25 cellular contexts compared by ENCODE assay signal in the genomic region with DNA sequence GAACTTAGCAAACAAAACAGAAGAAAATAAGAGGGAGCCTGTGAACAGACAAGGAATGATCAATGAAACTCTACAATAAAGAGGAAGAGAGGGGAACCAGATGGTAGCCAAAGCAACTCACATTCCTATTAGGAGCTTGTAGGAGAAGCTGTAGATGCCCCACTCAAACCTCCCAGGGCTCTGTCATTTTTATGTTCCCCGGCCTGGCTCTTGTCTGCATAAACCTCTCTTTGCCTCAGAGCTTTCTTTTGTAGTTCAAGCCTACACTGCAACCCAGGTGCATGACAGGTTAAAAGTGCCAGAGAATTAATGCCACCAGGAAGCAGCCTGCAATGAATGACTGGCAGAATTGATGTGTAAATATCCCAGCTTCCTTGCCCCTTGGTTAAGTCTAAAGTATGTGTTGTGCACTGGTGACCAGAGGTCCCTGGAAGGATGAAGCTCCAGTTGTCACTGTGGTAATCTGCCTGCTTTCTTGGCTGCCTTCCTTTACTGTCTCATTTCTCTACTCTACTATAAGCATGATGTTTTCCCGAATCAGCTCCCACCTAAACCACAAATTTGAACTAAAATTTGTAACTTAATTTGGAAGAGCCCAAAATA. TPM values are rescaled to one million over a fixed set of nuclear protein-coding genes. Genes with fewer than 3 reads are reported as not detected.
DNase-seq lines count a peak whose midpoint lies in the region; ATAC-seq, FAIRE-seq and TF ChIP-seq lines count a peak whose summit lies in the region.
"Had no signal": no experiment of that assay in that cellular context is flagged by ENCODE, and none has a peak within 500 bp of the region (broad histone marks: within the 10 kb centered on the region; RNA-seq: fewer than 3 reads in every experiment).

No MANE protein-coding gene starts in this region.

- ATAC-seq in psoas muscle, result peak; percentile 88 to 92 (median 90)
- ATAC-seq: activated CD4-positive, alpha-beta T cell treated with anti-CD3 and anti-CD28 coated beads for 36 hours; activated T-helper 17 cell treated with anti-CD3 and anti-CD28 coated beads, Interleukin-2, amount 50 U/mL, for 72 hours; CD8-positive, alpha-beta T cell; esophagus mucosa; natural killer cell; right lobe of liver had no signal

- TF ChIP-seq CTCF in astrocyte (IDR thresholded peaks at IDR 0.05; ENCODE audit: insufficient read depth, low read depth, low read length) (no peak), psoas muscle (IDR thresholded peaks at IDR 0.05) (no peak)

- peaks cover 1% of the 10 kb centered on the region for H3K4me1 ChIP-seq in astrocyte (ENCODE audit: insufficient read depth, low read length)
- peaks cover 36% of the 10 kb centered on the region for H3K4me1 ChIP-seq in psoas muscle
- H3K4me1 ChIP-seq: parathyroid adenoma, right lobe of liver had no signal

- no peaks in the 10 kb centered on the region for H3K9me3 Mint-ChIP-seq in astrocyte (ENCODE audit: unreplicated experiment)
- H3K9me3 Mint-ChIP-seq: activated T-helper 17 cell treated with anti-CD3 and anti-CD28 coated beads, Interleukin-2, amount 50 U/mL, for 72 hours; CD8-positive, alpha-beta T cell; natural killer cell had no signal

- intact Hi-C loops in psoas muscle (cut with DNase I), result loop anchor here in 1 of 2 donors (5.0 kb wide), 1 partner anchor 39 kb away; a partner anchor contains a TSS

- H3K4me2 ChIP-seq in astrocyte (ENCODE audit: low read length), result no peak overlapping the region
- H3K4me2 ChIP-seq: KMS-11 had no signal

- H3K9me3 ChIP-seq in astrocyte (ENCODE audit: insufficient read depth, low read depth, low read length) (no peaks in the 10 kb centered on the region), psoas muscle (no peaks in the 10 kb centered on the region)
- H3K9me3 ChIP-seq: right lobe of liver had no signal

- H2AFZ ChIP-seq in astrocyte (ENCODE audit: low read depth, low read length), result no peak overlapping the region
- H2AFZ ChIP-seq: parathyroid adenoma had no signal

- DNase-seq in DMS53 (lab: John Stamatoyannopoulos, UW) (peak; percentile 72), HT-29 (ENCODE audit: low spot score) (peak; percentile 20), astrocyte (ENCODE audit: low read depth) (no peak), psoas muscle (no peak), NCI-H1436 (lab: John Stamatoyannopoulos, UW) (no peak), NCI-H2227 treated with DMSO at 0.1 percent for 48 hours (lab: John Stamatoyannopoulos, UW) (no peak)
- no peak for DNase-seq in stimulated activated CD4-positive, alpha-beta T cell treated with anti-CD3 and anti-CD28 coated beads, Interleukin-15, amount 100 ng/mL, for 24 hours
- DNase-seq: activated CD4-positive, alpha-beta T cell treated with anti-CD3 and anti-CD28 coated beads for 36 hours; activated naive CD8-positive, alpha-beta T cell treated with anti-CD3 and anti-CD28 coated beads for 36 hours; CD8-positive, alpha-beta T cell; effector CD4-positive, alpha-beta T cell; kidney glomerular epithelial cell; mesendoderm; natural killer cell; NCI-H1048; NCI-H2029 treated with DMSO at 0.1 percent for 48 hours; NCI-H510A; right lobe of liver; stimulated activated CD4-positive, alpha-beta T cell treated with anti-CD3 and anti-CD28 coated beads, Interleukin-1b, Interleukin-23, amount 100 ng/mL, for 48 hours; stimulated activated naive CD4-positive, alpha-beta T cell treated with Interleukin-2 at 50 U/mL for 16 hours; SW 1271 had no signal

- H3K27ac Mint-ChIP-seq in astrocyte (ENCODE audit: unreplicated experiment), result peak overlapping the region; percentile 11
- H3K27ac Mint-ChIP-seq: activated CD4-positive, alpha-beta T cell treated with anti-CD3 and anti-CD28 coated beads for 36 hours; activated naive CD8-positive, alpha-beta T cell treated with anti-CD3 and anti-CD28 coated beads for 36 hours; activated T-helper 17 cell treated with anti-CD3 and anti-CD28 coated beads, Interleukin-2, amount 50 U/mL, for 72 hours; CD8-positive, alpha-beta T cell; natural killer cell had no signal

- H3K27me3 Mint-ChIP-seq in astrocyte (ENCODE audit: low read depth, unreplicated experiment), result no peaks in the 10 kb centered on the region
- H3K27me3 Mint-ChIP-seq: activated naive CD8-positive, alpha-beta T cell treated with anti-CD3 and anti-CD28 coated beads for 36 hours had no signal

- no peak overlapping the region for H3K9ac ChIP-seq in astrocyte (ENCODE audit: low read length)
- H3K9ac ChIP-seq: KMS-11, parathyroid adenoma had no signal

- no peaks in the 10 kb centered on the region for H3K27me3 ChIP-seq in astrocyte (ENCODE audit: insufficient read depth, low read length)
- no peaks in the 10 kb centered on the region for H3K27me3 ChIP-seq in psoas muscle (ENCODE audit: insufficient read depth in 3 of 3, low read length in 2 of 3)
- H3K27me3 ChIP-seq: right lobe of liver had no signal

- no peak overlapping the region for H3K4me3 Mint-ChIP-seq in astrocyte (ENCODE audit: unreplicated experiment)
- H3K4me3 Mint-ChIP-seq: activated CD4-positive, alpha-beta T cell treated with anti-CD3 and anti-CD28 coated beads for 36 hours; activated naive CD8-positive, alpha-beta T cell treated with anti-CD3 and anti-CD28 coated beads for 36 hours; activated T-helper 17 cell treated with anti-CD3 and anti-CD28 coated beads, Interleukin-2, amount 50 U/mL, for 72 hours; CD8-positive, alpha-beta T cell; natural killer cell had no signal

- FAIRE-seq in astrocyte (lab: Jason Lieb, UNC), result no peak

- peaks cover 20% of the 10 kb centered on the region for H3K4me1 Mint-ChIP-seq in astrocyte (ENCODE audit: low read depth, unreplicated experiment)
- H3K4me1 Mint-ChIP-seq: activated T-helper 17 cell treated with anti-CD3 and anti-CD28 coated beads, Interleukin-2, amount 50 U/mL, for 72 hours had no signal

- H3K36me3 ChIP-seq in astrocyte (ENCODE audit: insufficient read depth, low read length) (no peaks in the 10 kb centered on the region), psoas muscle (ENCODE audit: insufficient read depth in 1 of 2, low read depth in 1 of 2) (no peaks in the 10 kb centered on the region)
- H3K36me3 ChIP-seq: right lobe of liver had no signal

- no peaks in the 10 kb centered on the region for H3K36me3 Mint-ChIP-seq in astrocyte (ENCODE audit: low read depth, unreplicated experiment)
- H3K36me3 Mint-ChIP-seq: activated naive CD8-positive, alpha-beta T cell treated with anti-CD3 and anti-CD28 coated beads for 36 hours; CD8-positive, alpha-beta T cell; natural killer cell had no signal

- 31 to 37% (median 32%) methylated on average over 2 of the region's 2 CpGs for whole genome bisulfite sequencing in psoas muscle, 3 donors

- H3K4me3 ChIP-seq in astrocyte (ENCODE audit: insufficient read depth, low read depth, low read length) (no peak overlapping the region), psoas muscle (no peak overlapping the region)
- H3K4me3 ChIP-seq: right lobe of liver had no signal

- peaks cover 31% of the 10 kb centered on the region for H3K79me2 ChIP-seq in astrocyte (ENCODE audit: insufficient read depth, low read length)
- H3K79me2 ChIP-seq: parathyroid adenoma had no signal

- no peak overlapping the region for H3K27ac ChIP-seq in astrocyte (ENCODE audit: low read depth, low read length)
- H3K27ac ChIP-seq in psoas muscle, result peak overlapping the region; percentile 65
- H3K27ac ChIP-seq: KMS-11, parathyroid adenoma, right lobe of liver had no signal

- H4K20me1 ChIP-seq in astrocyte (ENCODE audit: insufficient read depth, low read length), result peaks cover 5% of the 10 kb centered on the region

RNA-seq across cellular contexts. Expression of a gene that starts 40.4 kb away (rescaled TPM):
- 0.73 and 3.0 TPM in 2 replicates for total RNA-seq in HT-29 (2014; rRNA removed; shearing (Covaris generic))
- total RNA-seq in astrocyte (20.2 and 27.6 TPM in 2 replicates), psoas muscle (10 to 100 TPM; 16.8 to 34.2 (median 20.1) TPM)
- polyA plus RNA-seq in psoas muscle, result 1 to 10 TPM in 1 of 3 donors, under 1 TPM in 2; 0.38 to 3.5 (median 0.86) TPM

Comparison
In these comparisons a context has a peak if more than half of its experiments do, and no peak if none do; other contexts are left out.
1. DNase-seq: peak in DMS53 (single experiment) and HT-29 (single experiment); none in astrocyte (single experiment), psoas muscle (0 of 2), NCI-H1436 (single experiment), stimulated activated CD4-positive, alpha-beta T cell treated with anti-CD3 and anti-CD28 coated beads, Interleukin-15, amount 100 ng/mL, for 24 hours (single experiment) and NCI-H2227 treated with DMSO at 0.1 percent for 48 hours (single experiment).